ENCODE assay signal across 1 cellular context in the genomic region with DNA sequence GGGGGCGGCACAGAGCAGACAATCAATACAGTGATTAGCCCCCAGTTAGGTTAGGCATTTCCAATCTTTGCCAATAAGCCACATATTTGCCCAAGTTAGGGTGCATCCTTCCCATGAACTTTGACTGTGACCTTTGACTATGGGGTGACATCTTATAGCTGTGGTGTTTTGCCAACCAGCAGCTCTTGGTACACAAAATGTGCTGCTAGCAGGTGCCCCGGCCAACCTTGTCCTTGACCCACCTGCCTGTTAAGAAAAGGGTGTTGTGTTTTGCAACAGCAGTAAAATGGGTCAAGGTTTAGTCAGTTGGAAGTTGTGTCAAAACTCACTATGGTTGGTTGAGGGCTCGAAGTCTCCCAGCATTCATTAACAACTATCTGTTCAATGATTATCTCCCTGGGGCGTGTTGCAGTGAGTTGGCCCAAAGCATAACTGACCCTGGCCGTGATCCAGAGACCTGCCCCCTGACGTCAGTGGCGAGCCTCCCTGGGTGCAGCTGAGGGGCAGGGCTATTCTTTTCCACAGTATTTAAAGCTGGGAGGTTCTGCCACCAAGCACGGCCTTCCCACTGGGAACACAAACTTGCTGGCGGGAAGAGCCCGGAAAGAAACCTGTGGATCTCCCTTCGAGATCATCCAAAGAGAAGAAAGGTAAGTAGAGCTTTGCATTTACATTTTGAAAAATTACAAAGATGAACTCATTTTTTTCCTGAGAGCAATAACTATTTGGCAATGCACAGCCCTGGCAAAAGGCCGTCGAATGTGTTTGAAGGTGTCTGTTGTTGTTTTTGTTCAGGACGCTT.
TF ChIP-seq lines count a peak whose summit lies in the region.

A gene (plus strand): TSS at position 557 of the 802 bp plus-strand sequence. CDS start 302 bp downstream, outside the sequence.

TF ChIP-seq in IMR-90, 13 proteins besides CTCF, POLR2A, EP300 and RAD21:
- TF ChIP-seq SMC3 (IDR thresholded peaks at IDR 0.05; ENCODE audit: low read depth, low read length): no peak
- TF ChIP-seq, protein P1, sequence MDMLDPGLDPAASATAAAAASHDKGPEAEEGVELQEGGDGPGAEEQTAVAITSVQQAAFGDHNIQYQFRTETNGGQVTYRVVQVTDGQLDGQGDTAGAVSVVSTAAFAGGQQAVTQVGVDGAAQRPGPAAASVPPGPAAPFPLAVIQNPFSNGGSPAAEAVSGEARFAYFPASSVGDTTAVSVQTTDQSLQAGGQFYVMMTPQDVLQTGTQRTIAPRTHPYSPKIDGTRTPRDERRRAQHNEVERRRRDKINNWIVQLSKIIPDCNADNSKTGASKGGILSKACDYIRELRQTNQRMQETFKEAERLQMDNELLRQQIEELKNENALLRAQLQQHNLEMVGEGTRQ (IDR thresholded peaks at IDR 0.05; ENCODE audit: low read depth, low read length): no peak
- TF ChIP-seq NFE2L2 (IDR thresholded peaks at IDR 0.05; ENCODE audit: low read depth, low read length): no peak
- TF ChIP-seq, protein P2, sequence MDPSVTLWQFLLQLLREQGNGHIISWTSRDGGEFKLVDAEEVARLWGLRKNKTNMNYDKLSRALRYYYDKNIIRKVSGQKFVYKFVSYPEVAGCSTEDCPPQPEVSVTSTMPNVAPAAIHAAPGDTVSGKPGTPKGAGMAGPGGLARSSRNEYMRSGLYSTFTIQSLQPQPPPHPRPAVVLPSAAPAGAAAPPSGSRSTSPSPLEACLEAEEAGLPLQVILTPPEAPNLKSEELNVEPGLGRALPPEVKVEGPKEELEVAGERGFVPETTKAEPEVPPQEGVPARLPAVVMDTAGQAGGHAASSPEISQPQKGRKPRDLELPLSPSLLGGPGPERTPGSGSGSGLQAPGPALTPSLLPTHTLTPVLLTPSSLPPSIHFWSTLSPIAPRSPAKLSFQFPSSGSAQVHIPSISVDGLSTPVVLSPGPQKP (IDR thresholded peaks at IDR 0.05; ENCODE audit: borderline replicate concordance, low read depth, low read length): no peak
- no peak for TF ChIP-seq FOS (IDR thresholded peaks at IDR 0.05; ENCODE audit: low read depth, low read length)
- TF ChIP-seq RFX5 (IDR thresholded peaks at IDR 0.05; ENCODE audit: low read depth, low read length): no peak
- no peak for TF ChIP-seq CHD1 (IDR thresholded peaks at IDR 0.05; ENCODE audit: low read depth, low read length)
- TF ChIP-seq MXI1 (IDR thresholded peaks at IDR 0.05; ENCODE audit: borderline replicate concordance, low read depth, low read length): no peak
- no peak for TF ChIP-seq BHLHE40 (IDR thresholded peaks at IDR 0.05; ENCODE audit: low read depth, low read length)
- TF ChIP-seq CEBPB (IDR thresholded peaks at IDR 0.05; ENCODE audit: low read depth, low read length): no peak
- TF ChIP-seq RCOR1 (IDR thresholded peaks at IDR 0.05; ENCODE audit: insufficient replicate concordance, low read length): no peak
- no peak for TF ChIP-seq MAFK (IDR thresholded peaks at IDR 0.05; ENCODE audit: low read depth, low read length)
- no peak for TF ChIP-seq MAZ (IDR thresholded peaks at IDR 0.05; ENCODE audit: borderline replicate concordance, low read depth, low read length)
